8 cellular contexts compared by ENCODE assay signal in genomic region chr16:29678691-29679267, GRCh38. TPM values are rescaled to one million over a fixed set of nuclear protein-coding genes. Genes with fewer than 3 reads are reported as not detected.
DNase-seq lines count a peak whose midpoint lies in the region; ATAC-seq, FAIRE-seq and TF ChIP-seq lines count a peak whose summit lies in the region.

Gene QPRT (plus strand): TSS chr16:29679180. CDS start chr16:29679198, 18 bp downstream.

- H3K4me1 Mint-ChIP-seq in activated CD8-positive, alpha-beta memory T cell treated with anti-CD3 and anti-CD28 coated beads, Interleukin-2, amount 10 ng/mL, durations not matched to agents 7 days and 5 days, result peaks cover 30% of the 10 kb centered on the region
- H3K4me1 Mint-ChIP-seq in stimulated activated naive CD8-positive, alpha-beta T cell treated with anti-CD3 and anti-CD28 coated beads, Interleukin-15, amount 100 ng/mL, for 72 hours, result peaks cover 36% of the 10 kb centered on the region

- H2AFZ ChIP-seq in mammary epithelial cell (ENCODE audit: low read depth, low read length), result peak within 1 kb of the TSS; percentile 18

- intact Hi-C loops in mammary epithelial cell (cut with micrococcal nuclease) (no loop called here), kidney (cut with DNase I) (no loop called here)

- dilution Hi-C loops in mammary epithelial cell (cut with HindIII; ENCODE audit: low sequenced_read_pairs), result no loop called here

- H3K27ac ChIP-seq in mammary epithelial cell (ENCODE audit: insufficient read depth, low read depth, low read length), result no peak within 1 kb of the TSS
- peak within 1 kb of the TSS; percentile 73 to 77 for H3K27ac ChIP-seq in kidney (ENCODE audit: low read depth in 2 of 2, low read length in 2 of 2)

- peak; percentile 37 for ATAC-seq in activated CD8-positive, alpha-beta memory T cell treated with anti-CD3 and anti-CD28 coated beads, Interleukin-2, amount 10 ng/mL, durations not matched to agents 7 days and 5 days
- peak; percentile 17 for ATAC-seq in stimulated activated naive CD8-positive, alpha-beta T cell treated with anti-CD3 and anti-CD28 coated beads, Interleukin-15, amount 100 ng/mL, for 72 hours
- no peak for ATAC-seq in HG03097 (IDR thresholded peaks at IDR 0.05; ENCODE audit: low FRiP score, unreplicated experiment)

- H3K27me3 ChIP-seq in mammary epithelial cell (ENCODE audit: insufficient read depth, low read length), result no peaks in the 10 kb centered on the region

- in situ Hi-C loops in mammary epithelial cell (cut with MboI; ENCODE audit: low sequenced_read_pairs in 2 of 2), result no loop called here

- H3K9me3 ChIP-seq in mammary epithelial cell (replicated peaks; ENCODE audit: insufficient read depth, low read length), result no peaks in the 10 kb centered on the region
- no peaks in the 10 kb centered on the region for H3K9me3 ChIP-seq in kidney (ENCODE audit: control insufficient read depth in 1 of 2, low read length in 2 of 2)

- no TSS peak for BruUV-seq in mammary epithelial cell (replicated peaks; lab: Mats Ljungman, UMichigan)

- DNase-seq in activated CD8-positive, alpha-beta memory T cell treated with anti-CD3 and anti-CD28 coated beads, Interleukin-2, amount 10 ng/mL, durations not matched to agents 7 days and 5 days, result no peak
- no peak for DNase-seq in activated CD8-positive, alpha-beta memory T cell treated with anti-CD3 and anti-CD28 coated beads, Interleukin-2, amount 50 U/mL, for 4 hours
- peak; percentile 64 for DNase-seq in NCI-H69 (lab: John Stamatoyannopoulos, UW)
- no peak for DNase-seq in mammary epithelial cell
- DNase-seq in kidney, result no peak
- no peak for DNase-seq in stimulated activated naive CD8-positive, alpha-beta T cell treated with anti-CD3 and anti-CD28 coated beads, Interleukin-15, amount 100 ng/mL, for 72 hours
- DNase-seq in NCI-H1105 treated with DMSO at 0.1 percent for 48 hours (lab: John Stamatoyannopoulos, UW), result no peak

- CTCF ChIA-PET in activated CD8-positive, alpha-beta memory T cell treated with anti-CD3 and anti-CD28 coated beads, Interleukin-2, amount 10 ng/mL, durations not matched to agents 7 days and 5 days (lab: Charles Lee), result interaction anchor here (0.9 to 3.2 kb wide), 6 partner anchors 9 to 106 kb away, joined by 3 to 12 read pairs (median 4); partner anchors contain the start of gene SPN
- CTCF ChIA-PET in mammary epithelial cell (lab: Charles Lee; ENCODE audit: low non-redundant PET), result no interaction called here

- no peaks in the 10 kb centered on the region for H3K9me3 Mint-ChIP-seq in activated CD8-positive, alpha-beta memory T cell treated with anti-CD3 and anti-CD28 coated beads, Interleukin-2, amount 10 ng/mL, durations not matched to agents 7 days and 5 days (ENCODE audit: low read depth)
- H3K9me3 Mint-ChIP-seq in stimulated activated naive CD8-positive, alpha-beta T cell treated with anti-CD3 and anti-CD28 coated beads, Interleukin-15, amount 100 ng/mL, for 72 hours, result no peaks in the 10 kb centered on the region

- no peak within 1 kb of the TSS for H3K4me3 ChIP-seq in mammary epithelial cell (replicated peaks in 1 of 3; ENCODE audit: insufficient read depth in 1 of 3, low read depth in 2 of 3, low read length in 3 of 3)
- peak within 1 kb of the TSS; percentile 72 to 81 for H3K4me3 ChIP-seq in kidney (ENCODE audit: low read length in 2 of 2)

- peak within 1 kb of the TSS; percentile 77 for H3K27ac Mint-ChIP-seq in activated CD8-positive, alpha-beta memory T cell treated with anti-CD3 and anti-CD28 coated beads, Interleukin-2, amount 10 ng/mL, durations not matched to agents 7 days and 5 days
- H3K27ac Mint-ChIP-seq in stimulated activated naive CD8-positive, alpha-beta T cell treated with anti-CD3 and anti-CD28 coated beads, Interleukin-15, amount 100 ng/mL, for 72 hours, result peak within 1 kb of the TSS in 1 of 2 donors; percentile 76

- no peak within 1 kb of the TSS for H3K9ac ChIP-seq in mammary epithelial cell (ENCODE audit: insufficient read depth, low read length)
- peak within 1 kb of the TSS in 1 of 2 donors; percentile 62 for H3K9ac ChIP-seq in kidney (ENCODE audit: low read length in 2 of 2)

- H3K79me2 ChIP-seq in mammary epithelial cell (ENCODE audit: insufficient read depth, low read length), result no peaks in the 10 kb centered on the region

- no peak for TF ChIP-seq CTCF in mammary epithelial cell (conservative IDR thresholded peaks at IDR 0.05 in 1 of 2, IDR thresholded peaks at IDR 0.05 in 1 of 2; ENCODE audit: extremely low read depth in 1 of 2, insufficient read depth in 1 of 2, low read depth in 1 of 2, low read length in 2 of 2)
- no peak for TF ChIP-seq CTCF in kidney (IDR thresholded peaks at IDR 0.05; ENCODE audit: borderline replicate concordance, extremely low read depth, insufficient read depth)

- H3K4me1 ChIP-seq in mammary epithelial cell (ENCODE audit: insufficient read depth, low read length) (no peaks in the 10 kb centered on the region), kidney (ENCODE audit: control insufficient read depth in 1 of 2, insufficient read depth in 1 of 2, low read depth in 1 of 2, low read length in 2 of 2) (peaks cover 0 to 7% of the 10 kb centered on the region in 2 donors)

- WGBS in mammary epithelial cell (ENCODE audit: low coverage, missing lambda C conversion rate), result 87% methylated on average over 3 of the region's 5 CpGs

- H3K27me3 Mint-ChIP-seq in activated CD8-positive, alpha-beta memory T cell treated with anti-CD3 and anti-CD28 coated beads, Interleukin-2, amount 10 ng/mL, durations not matched to agents 7 days and 5 days, result no peaks in the 10 kb centered on the region
- no peaks in the 10 kb centered on the region for H3K27me3 Mint-ChIP-seq in stimulated activated naive CD8-positive, alpha-beta T cell treated with anti-CD3 and anti-CD28 coated beads, Interleukin-15, amount 100 ng/mL, for 72 hours

- peak within 1 kb of the TSS; percentile 61 for H3K4me3 Mint-ChIP-seq in activated CD8-positive, alpha-beta memory T cell treated with anti-CD3 and anti-CD28 coated beads, Interleukin-2, amount 10 ng/mL, durations not matched to agents 7 days and 5 days
- H3K4me3 Mint-ChIP-seq in stimulated activated naive CD8-positive, alpha-beta T cell treated with anti-CD3 and anti-CD28 coated beads, Interleukin-15, amount 100 ng/mL, for 72 hours, result peak within 1 kb of the TSS; percentile 70 to 81

- no peak within 1 kb of the TSS for H3K4me2 ChIP-seq in mammary epithelial cell (ENCODE audit: insufficient read depth, low read depth, low read length)

- no peak for FAIRE-seq in kidney (lab: Jason Lieb, UNC)

- no peaks in the 10 kb centered on the region for H4K20me1 ChIP-seq in mammary epithelial cell (ENCODE audit: insufficient read depth, low read length)

- no peaks in the 10 kb centered on the region for H3K36me3 ChIP-seq in mammary epithelial cell (ENCODE audit: insufficient read depth, low read length)
- H3K36me3 ChIP-seq in kidney (ENCODE audit: control insufficient read depth in 1 of 2, insufficient read depth in 2 of 2, low read length in 2 of 2), result no peaks in the 10 kb centered on the region

- peaks cover 16% of the 10 kb centered on the region for H3K36me3 Mint-ChIP-seq in activated CD8-positive, alpha-beta memory T cell treated with anti-CD3 and anti-CD28 coated beads, Interleukin-2, amount 10 ng/mL, durations not matched to agents 7 days and 5 days

RNA-seq across cellular contexts. Expression of gene QPRT, which starts in this region (rescaled TPM):
- total RNA-seq in activated CD8-positive, alpha-beta memory T cell treated with anti-CD3 and anti-CD28 coated beads, Interleukin-2, amount 10 ng/mL, durations not matched to agents 7 days and 5 days, result 10 to 100 TPM; 13.3 to 15.7 TPM
- total RNA-seq in mammary epithelial cell (under 1 TPM; 0.12 to 0.33 TPM), kidney (13.9 TPM)
- polyA plus RNA-seq in mammary epithelial cell (1.00 TPM), kidney (ENCODE audit: insufficient read depth, low read depth, low replicate concordance) (168 TPM)
- polyA minus RNA-seq in mammary epithelial cell, result 8.8 TPM

Comparison
In these comparisons a context has a peak if more than half of its experiments do, and no peak if none do; other contexts are left out.
1. RNA of gene QPRT (total RNA-seq): 13.3 to 15.7 TPM in activated CD8-positive, alpha-beta memory T cell treated with anti-CD3 and anti-CD28 coated beads, Interleukin-2, amount 10 ng/mL, durations not matched to agents 7 days and 5 days and 13.9 TPM in kidney (single experiment); 0.12 to 0.33 TPM in mammary epithelial cell; every median in the first group is over 10 times any median in the second.
2. RNA of gene QPRT (polyA plus RNA-seq): 168 TPM in kidney (single experiment); 1.00 TPM in mammary epithelial cell (single experiment); every median in the first group is over 10 times any median in the second.
3. H3K4me3 ChIP-seq: peak in kidney (2 of 2); none in mammary epithelial cell (0 of 3).